Comparison of ENCODE assay signal across 9 cellular contexts in genomic region chr20:49785851-49786174, GRCh38.
DNase-seq lines count a peak whose midpoint lies in the region; ATAC-seq lines count a peak whose summit lies in the region.
"Had no signal": no experiment of that assay in that cellular context is flagged by ENCODE, and none has a peak within 500 bp of the region (broad histone marks: within the 10 kb centered on the region; RNA-seq: fewer than 3 reads in every experiment).

No MANE protein-coding gene starts in this region.

- no peaks in the 10 kb centered on the region for H3K9me3 ChIP-seq in BLaER1 treated with 17β-estradiol and CSF1 and Interleukin-3, amounts not matched to agents 10 nM and 100 nM (replicated peaks in 1 of 11)

- H3K27ac ChIP-seq in BLaER1 treated with 17β-estradiol and CSF1 and Interleukin-3, amounts not matched to agents 10 nM and 100 nM, result peak overlapping the region in 5 of 11 experiments; percentile 1 to 24 (median 6); a peak in 4 of 22 replicates

- 0 out of 22 replicates have a peak overlapping the region, but pooled peaks of 2 of the 11 experiments have one; percentile 3 to 10 for H3K9ac ChIP-seq in BLaER1 treated with 17β-estradiol and CSF1 and Interleukin-3, amounts not matched to agents 10 nM and 100 nM

- DNase-seq in SKM-1 (lab: John Stamatoyannopoulos, UW; ENCODE audit: unreplicated experiment) (peak; percentile 50), 8988T (no peak), NCI-H1105 (lab: John Stamatoyannopoulos, UW) (no peak), NCI-H2196 (lab: John Stamatoyannopoulos, UW; ENCODE audit: unreplicated experiment) (no peak)
- DNase-seq in activated naive CD4-positive, alpha-beta T cell treated with Interleukin-2 at 50 U/mL for 16 hours, result no peak
- DNase-seq: Right ventricle myocardium superior had no signal

- peaks cover 0 to 6% (median 0%) of the 10 kb centered on the region in 11 experiments; a peak in 1 of 22 replicates for H4K20me1 ChIP-seq in BLaER1 treated with 17β-estradiol and CSF1 and Interleukin-3, amounts not matched to agents 10 nM and 100 nM

- no peaks in the 10 kb centered on the region for H3K36me3 ChIP-seq in BLaER1 treated with 17β-estradiol and CSF1 and Interleukin-3, amounts not matched to agents 10 nM and 100 nM

- H3K4me1 ChIP-seq in BLaER1 treated with 17β-estradiol and CSF1 and Interleukin-3, amounts not matched to agents 10 nM and 100 nM, result peaks cover 19 to 41% (median 31%) of the 10 kb centered on the region in 10 experiments

- peaks cover 0 to 44% (median 0%) of the 10 kb centered on the region in 11 experiments; a peak in 6 of 22 replicates for H3K27me3 ChIP-seq in BLaER1 treated with 17β-estradiol and CSF1 and Interleukin-3, amounts not matched to agents 10 nM and 100 nM

- ATAC-seq in GM19372 (IDR thresholded peaks at IDR 0.05; ENCODE audit: low read depth, unreplicated experiment), result peak; percentile 87
- peak; percentile 80 for ATAC-seq in HG03095 (IDR thresholded peaks at IDR 0.05; ENCODE audit: unreplicated experiment)

- H3K4me2 ChIP-seq in BLaER1 treated with 17β-estradiol and CSF1 and Interleukin-3, amounts not matched to agents 10 nM and 100 nM, result peak overlapping the region; percentile 51 to 83 (median 71)

- peak overlapping the region in 1 of 10 experiments; percentile 4; a peak in 1 of 20 replicates for H3K4me3 ChIP-seq in BLaER1 treated with 17β-estradiol and CSF1 and Interleukin-3, amounts not matched to agents 10 nM and 100 nM
